Comparison of ENCODE assay signal across 1 cellular context in the genomic region with DNA sequence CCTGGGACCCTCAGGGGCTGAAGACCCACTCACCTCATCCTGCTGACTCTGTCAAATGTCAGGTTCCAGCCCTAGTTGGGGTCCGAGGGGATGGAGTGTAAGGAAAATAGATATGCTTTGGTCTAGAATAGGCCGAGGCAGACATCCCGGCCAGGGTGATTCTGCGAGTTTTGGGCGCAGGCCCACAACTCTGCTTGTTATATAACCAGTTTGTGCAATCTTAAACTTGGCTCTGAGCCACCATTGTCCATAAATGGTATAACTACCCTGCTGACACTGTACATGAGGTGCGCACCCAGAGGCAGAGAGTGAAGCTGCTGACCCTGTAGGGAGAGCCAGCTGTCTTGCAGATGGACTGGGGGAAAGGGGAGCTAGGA.
TF ChIP-seq lines count a peak whose summit lies in the region.

No MANE protein-coding gene starts in this region.

TF ChIP-seq in HepG2, 621 proteins besides CTCF, POLR2A, EP300 and RAD21 (continued from another document and continues in another):
- no peak for TF ChIP-seq ZNF609 (CRISPR knock-in tag; IDR thresholded peaks at IDR 0.05; ENCODE audit: borderline replicate concordance)
- 0 out of 2 replicates have a peak, but pooled peaks have one; percentile 13 for TF ChIP-seq RFXAP (CRISPR knock-in tag; IDR thresholded peaks at IDR 0.05; ENCODE audit: borderline replicate concordance)
- TF ChIP-seq, protein P1, sequence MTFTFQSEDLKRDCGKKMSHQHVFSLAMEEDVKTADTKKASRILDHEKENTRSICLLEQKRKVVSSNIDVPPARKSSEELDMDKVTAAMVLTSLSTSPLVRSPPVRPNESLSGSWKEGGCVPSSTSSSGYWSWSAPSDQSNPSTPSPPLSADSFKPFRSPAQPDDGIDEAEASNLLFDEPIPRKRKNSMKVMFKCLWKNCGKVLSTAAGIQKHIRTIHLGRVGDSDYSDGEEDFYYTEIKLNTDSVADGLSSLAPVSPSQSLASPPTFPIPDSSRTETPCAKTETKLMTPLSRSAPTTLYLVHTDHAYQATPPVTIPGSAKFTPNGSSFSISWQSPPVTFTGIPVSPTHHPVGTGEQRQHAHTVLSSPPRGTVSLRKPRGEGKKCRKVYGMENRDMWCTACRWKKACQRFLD (CRISPR knock-in tag; IDR thresholded peaks at IDR 0.05; ENCODE audit: borderline replicate concordance) = 0 out of 2 replicates have a peak, but pooled peaks have one; percentile 34
- TF ChIP-seq, protein P2, sequence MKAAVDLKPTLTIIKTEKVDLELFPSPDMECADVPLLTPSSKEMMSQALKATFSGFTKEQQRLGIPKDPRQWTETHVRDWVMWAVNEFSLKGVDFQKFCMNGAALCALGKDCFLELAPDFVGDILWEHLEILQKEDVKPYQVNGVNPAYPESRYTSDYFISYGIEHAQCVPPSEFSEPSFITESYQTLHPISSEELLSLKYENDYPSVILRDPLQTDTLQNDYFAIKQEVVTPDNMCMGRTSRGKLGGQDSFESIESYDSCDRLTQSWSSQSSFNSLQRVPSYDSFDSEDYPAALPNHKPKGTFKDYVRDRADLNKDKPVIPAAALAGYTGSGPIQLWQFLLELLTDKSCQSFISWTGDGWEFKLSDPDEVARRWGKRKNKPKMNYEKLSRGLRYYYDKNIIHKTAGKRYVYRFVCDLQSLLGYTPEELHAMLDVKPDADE (CRISPR knock-in tag; IDR thresholded peaks at IDR 0.05) = no peak
- TF ChIP-seq THRA (CRISPR knock-in tag; IDR thresholded peaks at IDR 0.05; ENCODE audit: borderline replicate concordance) = no peak
- no peak for TF ChIP-seq NAIF1 (CRISPR knock-in tag; IDR thresholded peaks at IDR 0.05; ENCODE audit: borderline replicate concordance)
- no peak for TF ChIP-seq FIP1L1 (IDR thresholded peaks at IDR 0.05; ENCODE audit: borderline replicate concordance, insufficient read depth, low read depth, low read length)
- TF ChIP-seq ZSCAN31 (CRISPR knock-in tag; IDR thresholded peaks at IDR 0.05; ENCODE audit: low read depth) = peak; percentile 100
- peak; percentile 72 for TF ChIP-seq NFIC (IDR thresholded peaks at IDR 0.05; ENCODE audit: low read length)
- TF ChIP-seq ZNF703 (CRISPR knock-in tag; IDR thresholded peaks at IDR 0.05; ENCODE audit: borderline replicate concordance) = no peak
- TF ChIP-seq ZNF570 (CRISPR knock-in tag; IDR thresholded peaks at IDR 0.05; ENCODE audit: borderline replicate concordance) = no peak
- TF ChIP-seq ZBTB1 (CRISPR knock-in tag; IDR thresholded peaks at IDR 0.05; ENCODE audit: borderline replicate concordance) = no peak
- TF ChIP-seq PAXIP1 (CRISPR knock-in tag; conservative IDR thresholded peaks at IDR 0.05) = no peak
- TF ChIP-seq, protein P3, sequence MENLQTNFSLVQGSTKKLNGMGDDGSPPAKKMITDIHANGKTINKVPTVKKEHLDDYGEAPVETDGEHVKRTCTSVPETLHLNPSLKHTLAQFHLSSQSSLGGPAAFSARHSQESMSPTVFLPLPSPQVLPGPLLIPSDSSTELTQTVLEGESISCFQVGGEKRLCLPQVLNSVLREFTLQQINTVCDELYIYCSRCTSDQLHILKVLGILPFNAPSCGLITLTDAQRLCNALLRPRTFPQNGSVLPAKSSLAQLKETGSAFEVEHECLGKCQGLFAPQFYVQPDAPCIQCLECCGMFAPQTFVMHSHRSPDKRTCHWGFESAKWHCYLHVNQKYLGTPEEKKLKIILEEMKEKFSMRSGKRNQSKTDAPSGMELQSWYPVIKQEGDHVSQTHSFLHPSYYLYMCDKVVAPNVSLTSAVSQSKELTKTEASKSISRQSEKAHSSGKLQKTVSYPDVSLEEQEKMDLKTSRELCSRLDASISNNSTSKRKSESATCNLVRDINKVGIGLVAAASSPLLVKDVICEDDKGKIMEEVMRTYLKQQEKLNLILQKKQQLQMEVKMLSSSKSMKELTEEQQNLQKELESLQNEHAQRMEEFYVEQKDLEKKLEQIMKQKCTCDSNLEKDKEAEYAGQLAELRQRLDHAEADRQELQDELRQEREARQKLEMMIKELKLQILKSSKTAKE (CRISPR knock-in tag; IDR thresholded peaks at IDR 0.05; ENCODE audit: borderline replicate concordance) = 0 out of 2 replicates have a peak, but pooled peaks have one; percentile 11
- TF ChIP-seq ZNF761 (CRISPR knock-in tag; conservative IDR thresholded peaks at IDR 0.05) = 0 out of 2 replicates have a peak, but pooled peaks have one; percentile 56
- no peak for TF ChIP-seq ZSCAN21 (CRISPR knock-in tag; IDR thresholded peaks at IDR 0.05; ENCODE audit: borderline replicate concordance)
- no peak for TF ChIP-seq NFRKB (IDR thresholded peaks at IDR 0.05)
- no peak for TF ChIP-seq ZSCAN30 (CRISPR knock-in tag; IDR thresholded peaks at IDR 0.05)
- no peak for TF ChIP-seq NFE2L2 (IDR thresholded peaks at IDR 0.05; ENCODE audit: low read length)
- no peak for TF ChIP-seq ZNF773 (CRISPR knock-in tag; IDR thresholded peaks at IDR 0.05; ENCODE audit: borderline replicate concordance)
- no peak for TF ChIP-seq ZNF768 (CRISPR knock-in tag; IDR thresholded peaks at IDR 0.05)
- TF ChIP-seq MTA3 (CRISPR knock-in tag; IDR thresholded peaks at IDR 0.05) = no peak
- TF ChIP-seq KDM6A (CRISPR knock-in tag; IDR thresholded peaks at IDR 0.05; ENCODE audit: low read depth) = no peak
- TF ChIP-seq, protein P4, sequence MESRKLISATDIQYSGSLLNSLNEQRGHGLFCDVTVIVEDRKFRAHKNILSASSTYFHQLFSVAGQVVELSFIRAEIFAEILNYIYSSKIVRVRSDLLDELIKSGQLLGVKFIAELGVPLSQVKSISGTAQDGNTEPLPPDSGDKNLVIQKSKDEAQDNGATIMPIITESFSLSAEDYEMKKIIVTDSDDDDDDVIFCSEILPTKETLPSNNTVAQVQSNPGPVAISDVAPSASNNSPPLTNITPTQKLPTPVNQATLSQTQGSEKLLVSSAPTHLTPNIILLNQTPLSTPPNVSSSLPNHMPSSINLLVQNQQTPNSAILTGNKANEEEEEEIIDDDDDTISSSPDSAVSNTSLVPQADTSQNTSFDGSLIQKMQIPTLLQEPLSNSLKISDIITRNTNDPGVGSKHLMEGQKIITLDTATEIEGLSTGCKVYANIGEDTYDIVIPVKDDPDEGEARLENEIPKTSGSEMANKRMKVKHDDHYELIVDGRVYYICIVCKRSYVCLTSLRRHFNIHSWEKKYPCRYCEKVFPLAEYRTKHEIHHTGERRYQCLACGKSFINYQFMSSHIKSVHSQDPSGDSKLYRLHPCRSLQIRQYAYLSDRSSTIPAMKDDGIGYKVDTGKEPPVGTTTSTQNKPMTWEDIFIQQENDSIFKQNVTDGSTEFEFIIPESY (CRISPR knock-in tag; IDR thresholded peaks at IDR 0.05) = no peak
- TF ChIP-seq, protein P5, sequence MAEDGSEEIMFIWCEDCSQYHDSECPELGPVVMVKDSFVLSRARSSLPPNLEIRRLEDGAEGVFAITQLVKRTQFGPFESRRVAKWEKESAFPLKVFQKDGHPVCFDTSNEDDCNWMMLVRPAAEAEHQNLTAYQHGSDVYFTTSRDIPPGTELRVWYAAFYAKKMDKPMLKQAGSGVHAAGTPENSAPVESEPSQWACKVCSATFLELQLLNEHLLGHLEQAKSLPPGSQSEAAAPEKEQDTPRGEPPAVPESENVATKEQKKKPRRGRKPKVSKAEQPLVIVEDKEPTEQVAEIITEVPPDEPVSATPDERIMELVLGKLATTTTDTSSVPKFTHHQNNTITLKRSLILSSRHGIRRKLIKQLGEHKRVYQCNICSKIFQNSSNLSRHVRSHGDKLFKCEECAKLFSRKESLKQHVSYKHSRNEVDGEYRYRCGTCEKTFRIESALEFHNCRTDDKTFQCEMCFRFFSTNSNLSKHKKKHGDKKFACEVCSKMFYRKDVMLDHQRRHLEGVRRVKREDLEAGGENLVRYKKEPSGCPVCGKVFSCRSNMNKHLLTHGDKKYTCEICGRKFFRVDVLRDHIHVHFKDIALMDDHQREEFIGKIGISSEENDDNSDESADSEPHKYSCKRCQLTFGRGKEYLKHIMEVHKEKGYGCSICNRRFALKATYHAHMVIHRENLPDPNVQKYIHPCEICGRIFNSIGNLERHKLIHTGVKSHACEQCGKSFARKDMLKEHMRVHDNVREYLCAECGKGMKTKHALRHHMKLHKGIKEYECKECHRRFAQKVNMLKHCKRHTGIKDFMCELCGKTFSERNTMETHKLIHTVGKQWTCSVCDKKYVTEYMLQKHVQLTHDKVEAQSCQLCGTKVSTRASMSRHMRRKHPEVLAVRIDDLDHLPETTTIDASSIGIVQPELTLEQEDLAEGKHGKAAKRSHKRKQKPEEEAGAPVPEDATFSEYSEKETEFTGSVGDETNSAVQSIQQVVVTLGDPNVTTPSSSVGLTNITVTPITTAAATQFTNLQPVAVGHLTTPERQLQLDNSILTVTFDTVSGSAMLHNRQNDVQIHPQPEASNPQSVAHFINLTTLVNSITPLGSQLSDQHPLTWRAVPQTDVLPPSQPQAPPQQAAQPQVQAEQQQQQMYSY (CRISPR knock-in tag; IDR thresholded peaks at IDR 0.05) = no peak
- TF ChIP-seq LCORL (IDR thresholded peaks at IDR 0.05) = peak; percentile 43; the same call in 1 of the 2 replicates
- peak; percentile 51; the same call in 1 of the 2 replicates for TF ChIP-seq LCORL (CRISPR knock-in tag; IDR thresholded peaks at IDR 0.05)
- no peak for TF ChIP-seq ZFP36L2 (CRISPR knock-in tag; IDR thresholded peaks at IDR 0.05)
- TF ChIP-seq KMT2A (CRISPR knock-in tag; IDR thresholded peaks at IDR 0.05) = no peak
- no peak for TF ChIP-seq ZNF253 (CRISPR knock-in tag; IDR thresholded peaks at IDR 0.05; ENCODE audit: borderline replicate concordance)
- TF ChIP-seq ONECUT2 (CRISPR knock-in tag; IDR thresholded peaks at IDR 0.05) = no peak
- TF ChIP-seq AKAP8 (CRISPR knock-in tag; IDR thresholded peaks at IDR 0.05) = no peak
- TF ChIP-seq HNRNPK (IDR thresholded peaks at IDR 0.05; ENCODE audit: low read depth, low read length, poor library complexity, severe bottlenecking) = no peak
- no peak for TF ChIP-seq ZNF850 (CRISPR knock-in tag; conservative IDR thresholded peaks at IDR 0.05)
- TF ChIP-seq RXRB (CRISPR knock-in tag; IDR thresholded peaks at IDR 0.05; ENCODE audit: borderline replicate concordance) = peak; percentile 27; the same call in 1 of the 2 replicates
- no peak for TF ChIP-seq FOXM1 (CRISPR knock-in tag; IDR thresholded peaks at IDR 0.05)
- no peak for TF ChIP-seq HIVEP1 (CRISPR knock-in tag; IDR thresholded peaks at IDR 0.05)
- no peak for TF ChIP-seq ZNF460 (CRISPR knock-in tag; IDR thresholded peaks at IDR 0.05; ENCODE audit: borderline replicate concordance)
- no peak for TF ChIP-seq ZNF749 (CRISPR knock-in tag; IDR thresholded peaks at IDR 0.05; ENCODE audit: borderline replicate concordance)
- no peak for TF ChIP-seq SNAI1 (CRISPR knock-in tag; IDR thresholded peaks at IDR 0.05; ENCODE audit: borderline replicate concordance)
- no peak for TF ChIP-seq ZNF564 (CRISPR knock-in tag; IDR thresholded peaks at IDR 0.05)
- TF ChIP-seq ZNF547 (CRISPR knock-in tag; IDR thresholded peaks at IDR 0.05) = no peak
